8 cellular contexts compared by ENCODE assay signal in the genomic region with DNA sequence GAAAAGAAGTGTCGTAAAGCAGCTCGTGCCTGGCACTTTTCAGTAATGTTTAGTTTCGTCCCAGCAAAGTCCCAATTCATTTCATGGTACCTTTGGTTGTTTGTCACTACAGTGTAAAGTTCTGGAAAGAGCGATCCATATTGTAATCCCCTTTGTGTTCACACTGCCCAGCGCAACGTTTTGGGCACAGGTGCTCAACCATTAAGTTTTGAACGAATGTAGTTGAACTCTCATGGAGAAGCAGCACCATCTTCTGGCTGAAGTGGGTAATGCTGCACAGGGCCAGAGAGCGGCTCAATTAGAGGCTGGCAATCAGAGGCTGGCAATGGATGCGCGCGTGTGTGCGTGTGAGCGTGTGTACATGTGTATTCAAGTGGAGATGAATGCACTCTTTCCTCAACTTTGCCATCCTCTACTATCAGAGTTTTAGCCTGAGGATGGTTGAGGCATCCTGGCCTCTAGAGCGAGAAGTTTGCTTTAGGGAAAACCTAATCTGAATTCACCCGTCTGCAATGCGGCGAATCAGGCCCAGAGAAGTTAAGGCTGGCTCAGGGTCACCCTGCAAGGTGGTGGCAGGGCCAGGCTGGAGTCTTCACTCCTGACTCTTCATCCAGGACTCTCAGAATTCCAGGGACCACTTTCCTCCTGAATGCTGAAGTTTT. TPM values are rescaled to one million over a fixed set of nuclear protein-coding genes. Genes with fewer than 3 reads are reported as not detected.
DNase-seq lines count a peak whose midpoint lies in the region; ATAC-seq and TF ChIP-seq lines count a peak whose summit lies in the region.

No MANE protein-coding gene starts in this region.

- peaks cover 4% of the 10 kb centered on the region for H3K4me1 Mint-ChIP-seq in activated CD4-positive, alpha-beta memory T cell treated with anti-CD3 and anti-CD28 coated beads for 36 hours (ENCODE audit: low read depth)

- H3K27ac Mint-ChIP-seq in activated CD4-positive, alpha-beta memory T cell treated with anti-CD3 and anti-CD28 coated beads for 36 hours, result no peak overlapping the region

- H3K18ac ChIP-seq in mesenchymal stem cell (ENCODE audit: low read depth in 1 of 2, low read length in 2 of 2), result no peak overlapping the region

- POLR2A ChIA-PET in activated CD4-positive, alpha-beta memory T cell treated with anti-CD3 and anti-CD28 coated beads for 36 hours (lab: Charles Lee), result no interaction called here

- no peak overlapping the region for H3K4me2 ChIP-seq in mesenchymal stem cell (ENCODE audit: low read length, poor library complexity, severe bottlenecking)

- H2AFZ ChIP-seq in mesenchymal stem cell (ENCODE audit: low read depth, low read length), result no peak overlapping the region

- no peak overlapping the region for H3K27ac ChIP-seq in C4-2B
- H3K27ac ChIP-seq in HL-60 (replicated peaks), result no peak overlapping the region
- no peak overlapping the region for H3K27ac ChIP-seq in mesenchymal stem cell (ENCODE audit: low read length, poor library complexity, severe bottlenecking)

- DNase-seq in HL-60 (ENCODE audit: low read depth in 1 of 2, low spot score in 1 of 2) (peak; percentile 56 to 77), NCI-H82 treated with DMSO at 0.1 percent for 48 hours (lab: John Stamatoyannopoulos, UW; ENCODE audit: unreplicated experiment) (peak; percentile 54), mesenchymal stem cell (peak; percentile 74)
- peak; percentile 89 for DNase-seq in activated CD4-positive, alpha-beta memory T cell treated with anti-CD3 and anti-CD28 coated beads for 36 hours
- peak; percentile 79 for DNase-seq in effector CD4-positive, alpha-beta T cell
- DNase-seq in stimulated activated CD8-positive, alpha-beta memory T cell treated with anti-CD3 and anti-CD28 coated beads, Interleukin-15, amount 100 ng/mL, for 48 hours (ENCODE audit: low read depth in 2 of 2), result peak; percentile 55 to 58

- H2BK5ac ChIP-seq in mesenchymal stem cell (ENCODE audit: low read depth, low read length, poor library complexity, severe bottlenecking), result no peak overlapping the region

- no peak for ATAC-seq in GM21619 (IDR thresholded peaks at IDR 0.05; ENCODE audit: unreplicated experiment)

- H3K9me3 Mint-ChIP-seq in activated CD4-positive, alpha-beta memory T cell treated with anti-CD3 and anti-CD28 coated beads for 36 hours, result no peaks in the 10 kb centered on the region

- CTCF ChIA-PET in activated CD4-positive, alpha-beta memory T cell treated with anti-CD3 and anti-CD28 coated beads for 36 hours (lab: Charles Lee), result interaction anchor here (0.6 to 6.2 kb wide), 36 partner anchors 10 to 673 kb away, joined by 3 to 79 read pairs (median 4); a partner anchor contains a TSS

- peaks cover 2% of the 10 kb centered on the region for H3K27me3 Mint-ChIP-seq in activated CD4-positive, alpha-beta memory T cell treated with anti-CD3 and anti-CD28 coated beads for 36 hours

- no peak overlapping the region for H3K4me3 Mint-ChIP-seq in activated CD4-positive, alpha-beta memory T cell treated with anti-CD3 and anti-CD28 coated beads for 36 hours

- H3K4ac ChIP-seq in mesenchymal stem cell (ENCODE audit: low read depth in 1 of 2, low read length in 2 of 2), result no peak overlapping the region

- H3K4me3 ChIP-seq in HL-60 (replicated peaks; ENCODE audit: insufficient read depth, low read length) (no peak overlapping the region), mesenchymal stem cell (ENCODE audit: insufficient read depth in 1 of 2, low read depth in 1 of 2, low read length in 2 of 2) (no peak overlapping the region)

- no peaks in the 10 kb centered on the region for H3K79me1 ChIP-seq in mesenchymal stem cell (replicated peaks; ENCODE audit: low read length, poor library complexity, severe bottlenecking)

- no peak overlapping the region for H2BK12ac ChIP-seq in mesenchymal stem cell (ENCODE audit: low read length in 2 of 2)

- 47% methylated on average over 16 of the region's 17 CpGs for WGBS in mesenchymal stem cell

- H4K91ac ChIP-seq in mesenchymal stem cell (ENCODE audit: low read length), result no peak overlapping the region

- no peaks in the 10 kb centered on the region for H3K27me3 ChIP-seq in HL-60 (ENCODE audit: insufficient read depth, poor library complexity, severe bottlenecking)
- peaks cover 37 to 44% of the 10 kb centered on the region in 2 experiments for H3K27me3 ChIP-seq in mesenchymal stem cell (ENCODE audit: control insufficient read depth in 1 of 2, insufficient read depth in 1 of 2, low read length in 2 of 2)

- H3K9me3 ChIP-seq in mesenchymal stem cell (ENCODE audit: control insufficient read depth, low read length), result no peaks in the 10 kb centered on the region

- no peak overlapping the region for H2BK15ac ChIP-seq in mesenchymal stem cell (ENCODE audit: low read depth, poor library complexity, severe bottlenecking)

- intact Hi-C loops in activated CD4-positive, alpha-beta memory T cell treated with anti-CD3 and anti-CD28 coated beads for 36 hours (cut with micrococcal nuclease), result loop anchor here (1.0 to 2.0 kb wide), 4 partner anchors 114 to 982 kb away; no protein-coding TSS in a partner anchor

- TF ChIP-seq CTCF in C4-2B (conservative IDR thresholded peaks at IDR 0.05), result peak; percentile 97
- TF ChIP-seq CTCF in HL-60 (IDR thresholded peaks at IDR 0.05; ENCODE audit: insufficient read depth, low read length), result peak; percentile 98

- no peak overlapping the region for H2AK5ac ChIP-seq in mesenchymal stem cell (ENCODE audit: low read length, severe bottlenecking)

- no peaks in the 10 kb centered on the region for H3K4me1 ChIP-seq in mesenchymal stem cell (ENCODE audit: control insufficient read depth, insufficient read depth, low read depth, low read length)

- H3K23ac ChIP-seq in mesenchymal stem cell (ENCODE audit: low read length in 2 of 2), result no peak overlapping the region

- H3K9ac ChIP-seq in mesenchymal stem cell (ENCODE audit: low read length), result no peak overlapping the region

- H4K8ac ChIP-seq in mesenchymal stem cell (ENCODE audit: low read length), result no peak overlapping the region

- no peaks in the 10 kb centered on the region for H3K36me3 Mint-ChIP-seq in activated CD4-positive, alpha-beta memory T cell treated with anti-CD3 and anti-CD28 coated beads for 36 hours

- no peaks in the 10 kb centered on the region for H3K36me3 ChIP-seq in mesenchymal stem cell (ENCODE audit: control insufficient read depth in 1 of 2, insufficient read depth in 2 of 2, low read depth in 1 of 2, low read length in 2 of 2)

- H2BK120ac ChIP-seq in mesenchymal stem cell (ENCODE audit: low read depth, low read length), result no peak overlapping the region

- H3K14ac ChIP-seq in mesenchymal stem cell (ENCODE audit: low read length in 2 of 2), result no peak overlapping the region

RNA-seq across cellular contexts. Expression of a gene that starts 29.9 kb away (rescaled TPM):
- 10 to 100 TPM; 24.8 to 26.8 TPM for total RNA-seq in activated CD4-positive, alpha-beta memory T cell treated with anti-CD3 and anti-CD28 coated beads for 36 hours
- polyA plus RNA-seq in mesenchymal stem cell (2013, experiment 1 of 2), result 11.2 TPM
- 11.2 TPM for polyA plus RNA-seq in mesenchymal stem cell (2013, experiment 2 of 2)

RNA-seq across cellular contexts. Expression of a gene that starts 35.1 kb away (rescaled TPM):
- under 1 TPM; 0.17 to 0.27 TPM for total RNA-seq in activated CD4-positive, alpha-beta memory T cell treated with anti-CD3 and anti-CD28 coated beads for 36 hours
- not detected for polyA plus RNA-seq in mesenchymal stem cell (2013, experiment 1 of 2)
- polyA plus RNA-seq in mesenchymal stem cell (2013, experiment 2 of 2), result not detected

RNA-seq across cellular contexts. Expression of a gene that starts 53.7 kb away (rescaled TPM):
- not detected for total RNA-seq in activated CD4-positive, alpha-beta memory T cell treated with anti-CD3 and anti-CD28 coated beads for 36 hours
- polyA plus RNA-seq in mesenchymal stem cell (2013, experiment 1 of 2), result not detected
- not detected for polyA plus RNA-seq in mesenchymal stem cell (2013, experiment 2 of 2)
